8 cellular contexts compared by ENCODE assay signal in the genomic region with DNA sequence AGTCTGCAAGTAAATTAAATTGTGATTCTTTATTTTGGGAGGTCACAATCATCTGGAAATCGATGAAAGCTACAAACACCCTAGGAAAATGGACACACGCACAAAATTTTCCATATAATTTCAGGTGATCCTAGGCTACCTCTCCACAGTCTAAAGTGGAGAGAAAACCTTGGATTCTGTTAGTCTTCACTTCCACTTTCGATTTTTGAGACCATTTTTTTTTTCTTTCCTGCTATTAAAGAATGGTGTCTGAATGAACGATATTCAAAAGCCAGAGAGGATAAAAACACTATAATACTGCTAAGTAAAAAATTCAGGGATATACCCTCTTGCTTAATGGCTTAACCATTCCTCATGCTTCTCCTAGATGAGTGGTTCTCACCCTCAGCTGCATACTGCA. TPM values are rescaled to one million over a fixed set of nuclear protein-coding genes. Genes with fewer than 3 reads are reported as not detected.
DNase-seq lines count a peak whose midpoint lies in the region; ATAC-seq and TF ChIP-seq lines count a peak whose summit lies in the region.

No MANE protein-coding gene starts in this region.

- H3K4me3 Mint-ChIP-seq in naive thymus-derived CD8-positive, alpha-beta T cell: peak overlapping the region; percentile 92 to 99 (median 97)

- H4K20me1 ChIP-seq in KMS-11 (ENCODE audit: insufficient read depth): no peaks in the 10 kb centered on the region

- no peak overlapping the region; the same call in 1 of the 2 replicates for H3K27ac ChIP-seq in KMS-11
- H3K27ac ChIP-seq in caudate nucleus (ENCODE audit: low read depth, low read length): peak overlapping the region; percentile 92

- peaks cover 43% of the 10 kb centered on the region for H3K79me2 ChIP-seq in KMS-11 (ENCODE audit: insufficient read depth, low read depth)

- H3K4me3 ChIP-seq in AG09309 (ENCODE audit: control insufficient read depth, low read depth, low read length): peak overlapping the region; percentile 86
- H3K4me3 ChIP-seq in KMS-11 (IDR thresholded peaks at IDR 0.05; ENCODE audit: insufficient read depth, low read depth, low read length): no peak overlapping the region

- no peaks in the 10 kb centered on the region for H3K36me3 ChIP-seq in KMS-11 (ENCODE audit: insufficient read depth)

- TF ChIP-seq CTCF in AG09309 (IDR thresholded peaks at IDR 0.05; ENCODE audit: control insufficient read depth, insufficient read depth, low read depth, low read length, missing control alignments) (no peak), KMS-11 (conservative IDR thresholded peaks at IDR 0.05; ENCODE audit: low read depth, low read length) (no peak)

- POLR2A ChIA-PET in naive thymus-derived CD8-positive, alpha-beta T cell (lab: Charles Lee): interaction anchor here (1.1 to 2.6 kb wide), 2 partner anchors 650 to 1925 kb away, joined by 3 to 17 read pairs; a partner anchor contains a TSS

- no peaks in the 10 kb centered on the region for H3K36me3 Mint-ChIP-seq in naive thymus-derived CD8-positive, alpha-beta T cell

- peak overlapping the region; percentile 34 to 98 (median 94) for H3K27ac Mint-ChIP-seq in naive thymus-derived CD8-positive, alpha-beta T cell

- H3K4me2 ChIP-seq in KMS-11: peak overlapping the region; percentile 87

- peaks cover 0 to 1% (median 0%) of the 10 kb centered on the region in 9 donors for H3K9me3 Mint-ChIP-seq in naive thymus-derived CD8-positive, alpha-beta T cell

- H3K9ac ChIP-seq in KMS-11: no peak overlapping the region

- ATAC-seq in naive thymus-derived CD8-positive, alpha-beta T cell: no peak
- ATAC-seq in GM19324 (IDR thresholded peaks at IDR 0.05; ENCODE audit: low FRiP score, unreplicated experiment) (no peak), GM21381 (IDR thresholded peaks at IDR 0.05; ENCODE audit: unreplicated experiment) (no peak), GM21515 (IDR thresholded peaks at IDR 0.05; ENCODE audit: unreplicated experiment) (no peak)

- no peaks in the 10 kb centered on the region for H3K27me3 ChIP-seq in KMS-11 (ENCODE audit: insufficient read depth, low read depth)

- H3K4me1 Mint-ChIP-seq in naive thymus-derived CD8-positive, alpha-beta T cell: peaks cover 21 to 65% (median 61%) of the 10 kb centered on the region in 4 donors

- H2AFZ ChIP-seq in KMS-11 (ENCODE audit: low read depth): no peak overlapping the region

- H3K27me3 Mint-ChIP-seq in naive thymus-derived CD8-positive, alpha-beta T cell: no peaks in the 10 kb centered on the region

- DNase-seq in AG09309 (ENCODE audit: low read depth) (no peak), caudate nucleus (lab: John Stamatoyannopoulos, UW) (no peak)
- no peak for DNase-seq in naive thymus-derived CD8-positive, alpha-beta T cell
- DNase-seq in stimulated activated CD4-positive, alpha-beta T cell treated with anti-CD3 and anti-CD28 coated beads, Interleukin-2, amount 100 ng/mL, for 24 hours: no peak

- peaks cover 34% of the 10 kb centered on the region for H3K4me1 ChIP-seq in KMS-11 (ENCODE audit: low read depth, poor library complexity, severe bottlenecking)

RNA-seq across cellular contexts. Expression of a gene that starts 1.7 kb away (rescaled TPM):
- 10 to 100 TPM; 65.7 to 73.0 TPM for total RNA-seq in naive thymus-derived CD8-positive, alpha-beta T cell
- 100 to 1,000 TPM in 2 of 3 donors, 10 to 100 TPM in 1; 96.1 to 113 (median 101) TPM for polyA plus RNA-seq in naive thymus-derived CD8-positive, alpha-beta T cell

RNA-seq across cellular contexts. Expression of a gene that starts 28.2 kb away (rescaled TPM):
- 10 to 100 TPM; 31.0 to 38.5 TPM for total RNA-seq in naive thymus-derived CD8-positive, alpha-beta T cell
- 10 to 100 TPM; 80.6 to 92.0 (median 81.3) TPM for polyA plus RNA-seq in naive thymus-derived CD8-positive, alpha-beta T cell

RNA-seq across cellular contexts. Expression of a gene that starts 49.4 kb away (rescaled TPM):
- under 1 TPM; 0.42 to 0.49 TPM for total RNA-seq in naive thymus-derived CD8-positive, alpha-beta T cell
- polyA plus RNA-seq in naive thymus-derived CD8-positive, alpha-beta T cell: under 1 TPM; 0.23 to 0.49 (median 0.35) TPM
